In the genomic region with DNA sequence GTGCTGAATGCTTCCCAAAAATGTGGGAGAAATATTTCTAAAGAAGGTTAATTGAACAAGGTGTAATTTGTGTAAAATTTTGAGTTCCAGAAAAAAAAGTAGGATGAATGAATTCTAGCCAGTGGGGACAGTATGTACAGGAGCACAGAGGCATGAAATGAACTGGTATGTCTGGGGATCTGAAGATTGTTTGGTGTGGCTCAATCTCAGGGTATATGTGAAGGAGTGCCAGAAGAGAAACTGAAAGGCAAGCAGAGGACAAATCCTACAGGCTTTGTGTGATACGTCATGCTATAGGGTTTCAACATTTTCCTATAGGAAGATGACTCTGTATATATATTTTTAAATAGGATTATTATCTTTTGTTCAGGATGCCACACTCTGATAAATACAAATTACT, we compare ENCODE assay signal across 3 cellular contexts.
"Had no signal": no experiment of that assay in that cellular context is flagged by ENCODE, and none has a peak within 500 bp of the region (broad histone marks: within the 10 kb centered on the region; RNA-seq: fewer than 3 reads in every experiment).

No MANE protein-coding gene starts in this region.

- H3K4me3 ChIP-seq: GM12878 had no signal

- DNase-seq: GDM1, GF-D8 had no signal

- ATAC-seq: GM12878 had no signal
